Comparison of ENCODE assay signal across 8 cellular contexts in genomic region chr11:75816561-75817239, GRCh38. TPM values are rescaled to one million over a fixed set of nuclear protein-coding genes. Genes with fewer than 3 reads are reported as not detected.
DNase-seq lines count a peak whose midpoint lies in the region; ATAC-seq and TF ChIP-seq lines count a peak whose summit lies in the region.

No MANE protein-coding gene starts in this region.

- H3K4me3 ChIP-seq in PC-3 (ENCODE audit: low read length) = peak overlapping the region; percentile 81
- H3K4me3 ChIP-seq in fibroblast of villous mesenchyme (ENCODE audit: low read depth, low read length) = peak overlapping the region; percentile 90
- H3K4me3 ChIP-seq in subcutaneous abdominal adipose tissue (ENCODE audit: low read depth in 1 of 5, low read length in 5 of 5) = peak overlapping the region; percentile 69 to 93 (median 88)

- peak overlapping the region; percentile 12; the same call in 1 of the 2 replicates for H2AFZ ChIP-seq in PC-3 (ENCODE audit: low read length)

- no peaks in the 10 kb centered on the region for H3K9me2 ChIP-seq in PC-3 (replicated peaks; ENCODE audit: low read length)

- peaks cover 64% of the 10 kb centered on the region for H3K79me2 ChIP-seq in PC-3 (ENCODE audit: low read length)

- H3F3A ChIP-seq in PC-3 (ENCODE audit: low read length, unreplicated experiment) = no peaks in the 10 kb centered on the region

- POLR2A ChIA-PET in PC-3 (lab: Charles Lee; ENCODE audit: unreplicated experiment) = no interaction called here

- H3K4me1 ChIP-seq in PC-3 (ENCODE audit: insufficient read depth, low read length) = peaks cover 36% of the 10 kb centered on the region
- H3K4me1 ChIP-seq in subcutaneous abdominal adipose tissue (ENCODE audit: control insufficient read depth in 5 of 5, insufficient read depth in 5 of 5, low read length in 5 of 5) = peaks cover 11 to 75% (median 60%) of the 10 kb centered on the region in 5 donors

- H3K27me3 ChIP-seq in PC-3 (ENCODE audit: low read length) (no peaks in the 10 kb centered on the region), subcutaneous abdominal adipose tissue (ENCODE audit: control insufficient read depth in 5 of 5, insufficient read depth in 4 of 5, low read length in 5 of 5) (no peaks in the 10 kb centered on the region)

- intact Hi-C loops in PC-3 (cut with micrococcal nuclease) = loop anchor here (10.0 kb wide), 1 partner anchor 628 kb away; the partner anchor contains the start of gene EMSY

- no peak for TF ChIP-seq CTCF in PC-3 (conservative IDR thresholded peaks at IDR 0.05; ENCODE audit: low read depth, low read length)
- TF ChIP-seq CTCF in fibroblast of villous mesenchyme (IDR thresholded peaks at IDR 0.05; ENCODE audit: insufficient read depth, low read depth, low read length) = no peak

- no peak for ATAC-seq in PC-3
- ATAC-seq in GM18858 (IDR thresholded peaks at IDR 0.05; ENCODE audit: unreplicated experiment) = no peak
- ATAC-seq in GM18505 (IDR thresholded peaks at IDR 0.05; ENCODE audit: unreplicated experiment) = no peak

- H3K4me2 ChIP-seq in PC-3 (ENCODE audit: low read length) = peak overlapping the region; percentile 88

- H3K27ac ChIP-seq in PC-3 (ENCODE audit: low read length) (no peak overlapping the region), subcutaneous abdominal adipose tissue (ENCODE audit: low read depth, low read length) (peak overlapping the region; percentile 92)

- H3K9me3 ChIP-seq in PC-3 (ENCODE audit: low read length) = no peaks in the 10 kb centered on the region
- no peaks in the 10 kb centered on the region for H3K9me3 ChIP-seq in subcutaneous abdominal adipose tissue (ENCODE audit: control insufficient read depth in 5 of 5, low read length in 5 of 5)

- DNase-seq in NCI-H2081 (lab: John Stamatoyannopoulos, UW) (peak; percentile 5 to 14), NCI-H2081 treated with DMSO at 0.1 percent for 48 hours (lab: John Stamatoyannopoulos, UW) (no peak), PC-3 (no peak), fibroblast of villous mesenchyme (ENCODE audit: low read depth) (peak; percentile 31), NCI-H345 (lab: John Stamatoyannopoulos, UW) (no peak)

- CTCF ChIA-PET in PC-3 (lab: Charles Lee) = no interaction called here

- peaks cover 11% of the 10 kb centered on the region; the same call in 1 of the 2 replicates for H4K20me1 ChIP-seq in PC-3 (ENCODE audit: low read length)

- no TSS peak for BruUV-seq in PC-3 (replicated peaks; lab: Mats Ljungman, UMichigan)

- no peak for TF ChIP-seq POLR2A in GM18505 (IDR thresholded peaks at IDR 0.05; ENCODE audit: borderline replicate concordance, extremely low read depth, insufficient read depth, insufficient read length)

- H3K36me3 ChIP-seq in PC-3 (ENCODE audit: low read depth, low read length) (no peaks in the 10 kb centered on the region), subcutaneous abdominal adipose tissue (ENCODE audit: control insufficient read depth in 5 of 5, insufficient read depth in 5 of 5, low read length in 5 of 5) (no peaks in the 10 kb centered on the region)

- H3K9ac ChIP-seq in PC-3 (ENCODE audit: low read length) (peak overlapping the region; percentile 83; the same call in 1 of the 2 replicates), subcutaneous abdominal adipose tissue (ENCODE audit: low read length in 5 of 5) (peak overlapping the region; percentile 88 to 96 (median 92))

RNA-seq across cellular contexts. Expression of gene UVRAG, which starts 1.7 kb away (rescaled TPM):
- total RNA-seq in PC-3 (2014; rRNA removed) = 13.0 and 14.9 TPM in 2 replicates
- 22.9 and 37.1 TPM in 2 replicates for total RNA-seq in fibroblast of villous mesenchyme

RNA-seq across cellular contexts. Expression of gene DGAT2, which starts 48.1 kb away (rescaled TPM):
- total RNA-seq in PC-3 (2014; rRNA removed) (14.3 and 18.5 TPM in 2 replicates), fibroblast of villous mesenchyme (0.32 and 0.43 TPM in 2 replicates)

Comparison
In these comparisons a context has a peak if more than half of its experiments do, and no peak if none do; other contexts are left out.
1. DNase-seq: peak in NCI-H2081 (2 of 2) and fibroblast of villous mesenchyme (single experiment); none in NCI-H2081 treated with DMSO at 0.1 percent for 48 hours (single experiment), PC-3 (single experiment) and NCI-H345 (single experiment).
2. RNA of gene DGAT2, which starts 48.1 kb away (total RNA-seq): 14.3 to 18.5 TPM in PC-3; 0.32 to 0.43 TPM in fibroblast of villous mesenchyme; every median in the first group is over 10 times any median in the second.
3. Peak in every context shown above with its lines, with median percentiles within 50 percentile points of each other: H3K4me3 ChIP-seq.